Comparison of ENCODE assay signal across 1 cellular context in genomic region chrX:88604433-88605221, GRCh38.
TF ChIP-seq lines count a peak whose summit lies in the region.

No MANE protein-coding gene starts in this region.

TF ChIP-seq in HepG2, 621 proteins besides CTCF, POLR2A, EP300 and RAD21 (continued from another document):
- TF ChIP-seq ZNF142 (CRISPR knock-in tag; IDR thresholded peaks at IDR 0.05) (no peak), CEBPZ (IDR thresholded peaks at IDR 0.05; ENCODE audit: low read length) (no peak)
